Comparison of ENCODE assay signal across 8 cellular contexts in genomic region chr21:45972716-45973474, GRCh38. TPM values are rescaled to one million over a fixed set of nuclear protein-coding genes. Genes with fewer than 3 reads are reported as not detected.
DNase-seq lines count a peak whose midpoint lies in the region.

No MANE protein-coding gene starts in this region.

- peaks cover 35% of the 10 kb centered on the region for H3K27me3 ChIP-seq in CD4-positive, alpha-beta memory T cell (ENCODE audit: insufficient read depth, low read length)
- no peaks in the 10 kb centered on the region for H3K27me3 ChIP-seq in MG63

- CTCF ChIA-PET in CD4-positive, alpha-beta memory T cell (lab: Charles Lee; ENCODE audit: partially characterized antibody) = interaction anchor here (0.9 to 1.5 kb wide), 8 partner anchors 8 to 218 kb away, joined by 3 to 7 read pairs (median 4); partner anchors contain the start of gene COL6A1

- H3K27ac ChIP-seq in CD4-positive, alpha-beta memory T cell (ENCODE audit: low read depth, low read length) = no peak overlapping the region
- H3K27ac ChIP-seq in mesodermal cell (ENCODE audit: low read depth, low read length, severe bottlenecking) (peak overlapping the region; percentile 94), urinary bladder (ENCODE audit: low read depth) (peak overlapping the region; percentile 85)

- H3K4me1 Mint-ChIP-seq in CD4-positive, alpha-beta memory T cell = peaks cover 3 to 30% (median 7%) of the 10 kb centered on the region in 4 donors
- peaks cover 23% of the 10 kb centered on the region for H3K4me1 Mint-ChIP-seq in dendritic cell treated with granulocyte-macrophage colony-stimulating factor and Interleukin-4, amounts not matched to agents 40 ng/mL and 50 ng/mL, for 4 days (ENCODE audit: low read depth)

- no peaks in the 10 kb centered on the region for H3K9me3 ChIP-seq in CD4-positive, alpha-beta memory T cell (ENCODE audit: control insufficient read depth in 1 of 2, low read length in 2 of 2)
- H3K9me3 ChIP-seq in MG63 = no peaks in the 10 kb centered on the region
- no peaks in the 10 kb centered on the region for H3K9me3 ChIP-seq in mesodermal cell (ENCODE audit: control insufficient read depth, low read length)

- WGBS in mesodermal cell (ENCODE audit: insufficient coverage in 2 of 2), 2 experiments = 10 to 14% methylated on average over 53 to 58 of the region's 58 CpGs
- 2% methylated on average over 58 of the region's 58 CpGs for WGBS in urinary bladder

- DNase-seq in CD4-positive, alpha-beta memory T cell = no peak
- DNase-seq in MG63 (peak; percentile 91), hypothalamus (lab: John Stamatoyannopoulos, UW) (no peak), LoVo (ENCODE audit: low spot score) (no peak), NCI-H345 treated with DMSO at 0.1 percent for 48 hours (lab: John Stamatoyannopoulos, UW; ENCODE audit: unreplicated experiment) (no peak)

- peaks cover 34% of the 10 kb centered on the region for H3K4me1 ChIP-seq in CD4-positive, alpha-beta memory T cell (ENCODE audit: insufficient read depth, low read length)
- H3K4me1 ChIP-seq in mesodermal cell (ENCODE audit: control insufficient read depth, insufficient read depth, low read length, poor library complexity, severe bottlenecking) (peaks cover 38% of the 10 kb centered on the region), urinary bladder (ENCODE audit: insufficient read depth) (no peaks in the 10 kb centered on the region)

- peaks cover 10 to 21% of the 10 kb centered on the region in 2 donors for H3K27me3 Mint-ChIP-seq in CD4-positive, alpha-beta memory T cell
- H3K27me3 Mint-ChIP-seq in dendritic cell treated with granulocyte-macrophage colony-stimulating factor and Interleukin-4, amounts not matched to agents 40 ng/mL and 50 ng/mL, for 4 days = peaks cover 74% of the 10 kb centered on the region

- no peaks in the 10 kb centered on the region for H3K36me3 ChIP-seq in CD4-positive, alpha-beta memory T cell (ENCODE audit: insufficient read depth, low read length)
- no peaks in the 10 kb centered on the region for H3K36me3 ChIP-seq in MG63
- H3K36me3 ChIP-seq in mesodermal cell (ENCODE audit: control insufficient read depth, insufficient read depth, low read length) = no peaks in the 10 kb centered on the region
- H3K36me3 ChIP-seq in urinary bladder (ENCODE audit: insufficient read depth) = no peaks in the 10 kb centered on the region

- no peaks in the 10 kb centered on the region for H3K36me3 Mint-ChIP-seq in CD4-positive, alpha-beta memory T cell
- H3K36me3 Mint-ChIP-seq in dendritic cell treated with granulocyte-macrophage colony-stimulating factor and Interleukin-4, amounts not matched to agents 40 ng/mL and 50 ng/mL, for 4 days (ENCODE audit: low read depth) = no peaks in the 10 kb centered on the region

- peak overlapping the region; percentile 52 to 63 for H3K4me3 ChIP-seq in CD4-positive, alpha-beta memory T cell (ENCODE audit: low read length in 2 of 2)
- peak overlapping the region; percentile 31 for H3K4me3 ChIP-seq in MG63
- H3K4me3 ChIP-seq in mesodermal cell (ENCODE audit: extremely low read depth, insufficient read depth, low read length, poor library complexity, severe bottlenecking) = peak overlapping the region; percentile 36
- peak overlapping the region; percentile 40 for H3K4me3 ChIP-seq in urinary bladder (ENCODE audit: low read depth, low read length)

- peak overlapping the region in 1 of 7 donors; percentile 55 for H3K27ac Mint-ChIP-seq in CD4-positive, alpha-beta memory T cell
- H3K27ac Mint-ChIP-seq in dendritic cell treated with granulocyte-macrophage colony-stimulating factor and Interleukin-4, amounts not matched to agents 40 ng/mL and 50 ng/mL, for 4 days = no peak overlapping the region

- intact Hi-C loops in CD4-positive, alpha-beta memory T cell (cut with micrococcal nuclease) = loop anchor here (1.0 to 10.0 kb wide), 5 partner anchors 9 to 352 kb away; partner anchors contain the start of genes C21orf58, COL6A2, LSS and MCM3AP
- intact Hi-C loops in dendritic cell treated with granulocyte-macrophage colony-stimulating factor and Interleukin-4, amounts not matched to agents 40 ng/mL and 50 ng/mL, for 4 days (cut with micrococcal nuclease) = no loop called here

- H3K9me3 Mint-ChIP-seq in CD4-positive, alpha-beta memory T cell = no peaks in the 10 kb centered on the region
- H3K9me3 Mint-ChIP-seq in dendritic cell treated with granulocyte-macrophage colony-stimulating factor and Interleukin-4, amounts not matched to agents 40 ng/mL and 50 ng/mL, for 4 days = no peaks in the 10 kb centered on the region

- H3K4me3 Mint-ChIP-seq in CD4-positive, alpha-beta memory T cell = peak overlapping the region in 4 of 8 donors; percentile 20 to 87 (median 44)
- peak overlapping the region; percentile 69 for H3K4me3 Mint-ChIP-seq in dendritic cell treated with granulocyte-macrophage colony-stimulating factor and Interleukin-4, amounts not matched to agents 40 ng/mL and 50 ng/mL, for 4 days

- POLR2A ChIA-PET in CD4-positive, alpha-beta memory T cell (lab: Charles Lee; ENCODE audit: partially characterized antibody) = interaction anchor here (1.2 kb wide), 1 partner anchor 9 kb away, joined by 3 read pairs; the partner anchor contains the start of gene COL6A1

RNA-seq across cellular contexts. Expression of gene COL6A1, which starts 8.7 kb away (rescaled TPM):
- 1 to 10 TPM; 5.2 to 6.0 TPM for total RNA-seq in CD4-positive, alpha-beta memory T cell
- polyA plus RNA-seq in CD4-positive, alpha-beta memory T cell = under 1 TPM in 1 of 2 donors, not detected in 1; 0.87 TPM
- total RNA-seq in MG63 (2014; rRNA removed; shearing (Covaris generic); ENCODE audit: low replicate concordance) = 817 and 868 TPM in 2 replicates
- polyA plus RNA-seq in mesodermal cell (2013, experiment 1 of 2) = 309 TPM
- polyA plus RNA-seq in mesodermal cell (2013, experiment 2 of 2) = 301 TPM
- 678 TPM for total RNA-seq in urinary bladder
- polyA plus RNA-seq in urinary bladder = 1,050 TPM

Comparison
In these comparisons a context has a peak if more than half of its experiments do, and no peak if none do; other contexts are left out.
1. RNA of gene COL6A1, which starts 8.7 kb away (total RNA-seq): 817 to 868 TPM in MG63 and 678 TPM in urinary bladder (single experiment); 5.2 to 6.0 TPM in CD4-positive, alpha-beta memory T cell; every median in the first group is over 10 times any median in the second.
2. Peak in every context shown above with its lines, with median percentiles within 50 percentile points of each other: H3K4me3 ChIP-seq.